ENCODE assay signal across 1 cellular context in genomic region chr17:17809527-17810373, GRCh38.
TF ChIP-seq lines count a peak whose summit lies in the region.

No MANE protein-coding gene starts in this region.

TF ChIP-seq in A549, 52 proteins besides CTCF, POLR2A, EP300 and RAD21 (continued from another document):
- TF ChIP-seq PBX3 (IDR thresholded peaks at IDR 0.05): peak; percentile 28; the same call in 1 of the 2 replicates
